In the genomic region with DNA sequence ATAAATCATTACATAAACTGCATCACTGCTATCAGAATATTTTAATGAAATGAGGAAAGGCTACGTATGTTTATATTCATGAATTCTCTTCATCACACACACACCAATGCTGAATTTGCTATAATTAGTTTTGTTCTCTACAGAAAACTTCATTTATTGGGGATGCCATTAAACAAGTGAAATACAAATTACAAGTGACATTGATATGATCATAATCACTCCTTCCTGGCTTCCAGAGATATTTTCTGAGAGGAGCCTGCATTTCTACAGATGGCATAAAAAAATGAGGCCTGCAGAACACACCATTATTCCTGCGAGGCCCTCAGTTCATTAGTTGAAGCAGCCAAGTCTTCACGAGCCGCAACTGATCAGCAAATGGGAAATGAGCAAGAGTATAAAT, we compare ENCODE assay signal across 25 cellular contexts.
"Had no signal": no experiment of that assay in that cellular context is flagged by ENCODE, and none has a peak within 500 bp of the region (broad histone marks: within the 10 kb centered on the region; RNA-seq: fewer than 3 reads in every experiment).

No MANE protein-coding gene starts in this region.

- DNase-seq: natural killer cell; occipital lobe; ovary; posterior cingulate gyrus; psoas muscle; right cardiac atrium; right lobe of liver; sigmoid colon; small intestine; stimulated activated CD4-positive, alpha-beta T cell treated with anti-CD3 and anti-CD28 coated beads, Interleukin-15, amount 100 ng/mL, for 24 hours; stimulated activated CD4-positive, alpha-beta T cell treated with anti-CD3 and anti-CD28 coated beads, Interleukin-2, amount 100 ng/mL, for 24 hours; stimulated activated CD4-positive, alpha-beta T cell treated with anti-CD3 and anti-CD28 coated beads, Interleukin-2, amount 100 ng/mL, for 48 hours; stimulated activated CD4-positive, alpha-beta T cell treated with anti-CD3 and anti-CD28 coated beads, Interleukin-4, amount 100 ng/mL, for 24 hours; stimulated activated naive B cell treated with anti-CD40 and anti-IgM and Interleukin-4, amounts not matched to agents 10 μg/mL and 1 μg/mL and 100 μg/mL, for 72 hours; stimulated activated naive CD4-positive, alpha-beta T cell treated with Interleukin-2 at 50 U/mL for 16 hours; stomach; thyroid gland; trophoblast cell; upper lobe of left lung had no signal

- H3K4me2 ChIP-seq: neural progenitor cell had no signal

- ATAC-seq: natural killer cell; psoas muscle; right cardiac atrium; right lobe of liver; stimulated activated effector memory CD8-positive, alpha-beta T cell treated with anti-CD3 and anti-CD28 coated beads, Interleukin-12 subunit alpha, Interleukin-12 subunit beta, amount 100 ng/mL, for 72 hours; stimulated activated naive B cell treated with anti-CD40 and anti-IgM and Interleukin-4, amounts not matched to agents 10 μg/mL and 1 μg/mL and 100 μg/mL, for 72 hours had no signal

- H3K79me2 ChIP-seq: parathyroid adenoma had no signal

- H3K27ac ChIP-seq: neural progenitor cell, ovary, parathyroid adenoma, psoas muscle, right lobe of liver, sigmoid colon, stomach, thoracic aorta, thyroid gland, tibial nerve, upper lobe of left lung, vagina had no signal

- H3K4me3 ChIP-seq: neural progenitor cell, ovary, psoas muscle, right lobe of liver, sigmoid colon, stomach, thoracic aorta, thyroid gland, tibial nerve, upper lobe of left lung, vagina had no signal

- H3K36me3 ChIP-seq: neural progenitor cell, ovary, right lobe of liver, sigmoid colon, stomach, thoracic aorta, thyroid gland, tibial nerve, upper lobe of left lung, vagina had no signal

- H3K4me1 ChIP-seq: neural progenitor cell, parathyroid adenoma, psoas muscle, stomach, thyroid gland, tibial nerve, upper lobe of left lung, vagina had no signal

- H3K27me3 ChIP-seq: neural progenitor cell, ovary, right lobe of liver, sigmoid colon, stomach, thyroid gland, tibial nerve, upper lobe of left lung, vagina had no signal

- H3K9ac ChIP-seq: neural progenitor cell, parathyroid adenoma had no signal
